Comparison of ENCODE assay signal across 8 cellular contexts in the genomic region with DNA sequence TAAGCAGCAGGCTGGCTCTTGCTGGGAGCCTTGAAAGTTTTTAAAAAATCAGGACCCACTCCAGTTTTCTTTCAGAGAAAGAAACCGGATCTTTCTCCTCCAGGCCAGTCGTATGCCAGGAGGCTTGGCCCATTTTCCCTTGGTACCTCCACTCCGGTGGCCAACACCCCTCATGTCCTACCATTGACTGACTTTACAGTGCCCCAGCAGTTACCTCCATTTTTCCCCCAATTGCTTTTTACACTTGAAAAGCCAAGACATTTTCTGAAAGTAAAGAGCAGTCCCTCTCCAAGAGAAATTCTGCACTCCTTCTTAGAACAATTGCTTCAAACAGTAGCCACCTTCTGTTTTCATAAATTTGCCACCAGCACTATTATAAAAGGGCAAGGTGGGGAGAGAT.
"Had no signal": no experiment of that assay in that cellular context is flagged by ENCODE, and none has a peak within 500 bp of the region (broad histone marks: within the 10 kb centered on the region; RNA-seq: fewer than 3 reads in every experiment).

No MANE protein-coding gene starts in this region.

- H3K4me3 ChIP-seq: GM23338 had no signal

- H2AFZ ChIP-seq: GM23338 had no signal

- DNase-seq: H9, HCEC 1CT, KBM-7 had no signal

- FAIRE-seq: H1, H54, HTR-8/SVneo had no signal

- H3K4me2 ChIP-seq: GM23338 had no signal

- H3K27ac Mint-ChIP-seq: GM23338, IgD-negative memory B cell had no signal

- ATAC-seq: GM23338 had no signal

- H3K4me3 Mint-ChIP-seq: GM23338, H9 had no signal
